20 cellular contexts compared by ENCODE assay signal in the genomic region with DNA sequence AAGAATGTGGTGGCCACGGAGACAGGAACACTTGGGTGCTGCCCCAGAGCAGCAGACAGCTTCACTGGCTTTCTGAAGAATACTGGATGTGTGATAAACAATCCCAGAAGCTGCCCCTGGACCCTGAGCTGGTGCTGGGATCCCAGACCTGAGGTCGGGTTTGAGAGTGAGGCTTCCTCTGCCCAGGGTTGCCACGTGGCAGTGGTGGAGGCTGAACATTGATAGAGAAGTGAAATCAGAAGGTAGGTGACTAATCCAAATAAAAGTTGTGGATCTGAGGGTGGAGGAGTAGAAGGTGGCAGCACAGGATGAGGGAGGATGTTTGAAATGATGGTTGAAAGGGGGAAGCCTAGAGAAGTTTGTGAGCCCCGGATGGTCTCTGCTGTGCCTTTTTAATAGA.
"Had no signal": no experiment of that assay in that cellular context is flagged by ENCODE, and none has a peak within 500 bp of the region (broad histone marks: within the 10 kb centered on the region; RNA-seq: fewer than 3 reads in every experiment).

No MANE protein-coding gene starts in this region.

- DNase-seq: activated B cell treated with CpG ODN at 0.5 μM for 24 hours; activated CD4-positive, alpha-beta T cell treated with anti-CD3 and anti-CD28 coated beads for 48 hours; activated CD8-positive, alpha-beta T cell treated with anti-CD3 and anti-CD28 coated beads for 36 hours; activated effector memory CD4-positive, alpha-beta T cell treated with anti-CD3 and anti-CD28 coated beads, Interleukin-2, amount 50 U/mL, for 16 hours; activated naive CD4-positive, alpha-beta T cell treated with anti-CD3 and anti-CD28 coated beads, Interleukin-2, amount 50 U/mL, for 16 hours; activated T-cell treated with anti-CD3 and anti-CD28 coated beads, Interleukin-2, amount 50 U/mL, for 24 hours; cerebellar nuclear complex; effector memory CD4-positive, alpha-beta T cell; esophagus squamous epithelium; nephron progenitor cell; nucleus accumbens; stimulated activated CD4-positive, alpha-beta T cell treated with anti-CD3 and anti-CD28 coated beads, Interleukin-12 subunit alpha, Interleukin-12 subunit beta, amount 100 ng/mL, for 4 hours; stimulated activated CD4-positive, alpha-beta T cell treated with anti-CD3 and anti-CD28 coated beads, Interleukin-1b, Interleukin-23, amount 100 ng/mL, for 48 hours; stimulated activated CD8-positive, alpha-beta memory T cell treated with anti-CD3 and anti-CD28 coated beads, Interleukin-4, amount 100 ng/mL, for 48 hours; stimulated activated naive CD4-positive, alpha-beta T cell treated with Interleukin-2 at 50 U/mL for 16 hours; transverse colon had no signal

- H3K27me3 ChIP-seq: breast epithelium, esophagus squamous epithelium, hepatocyte, transverse colon, vagina had no signal

- H3K27ac Mint-ChIP-seq: activated B cell treated with CpG ODN at 0.5 μM for 24 hours; activated CD8-positive, alpha-beta T cell treated with anti-CD3 and anti-CD28 coated beads for 36 hours; activated T-cell treated with anti-CD3 and anti-CD28 coated beads, Interleukin-2, amount 50 U/mL, for 24 hours; nephron progenitor cell; T-helper 2 cell treated with Interferon-gamma antibody and Interleukin-4, amounts not matched to agents 5 μg/mL and 100 μg/mL, for 36 hours had no signal

- H3K9me3 ChIP-seq: breast epithelium, esophagus squamous epithelium, transverse colon, vagina had no signal

- H3K36me3 ChIP-seq: breast epithelium, esophagus squamous epithelium, transverse colon, vagina had no signal

- H3K4me1 Mint-ChIP-seq: activated B cell treated with CpG ODN at 0.5 μM for 24 hours had no signal

- H2AFZ ChIP-seq: hepatocyte had no signal

- H3K4me2 ChIP-seq: hepatocyte had no signal

- H3K4me1 ChIP-seq: breast epithelium had no signal

- H3K4me3 ChIP-seq: breast epithelium, esophagus squamous epithelium, hepatocyte, transverse colon, vagina had no signal

- H3K27ac ChIP-seq: breast epithelium, esophagus squamous epithelium, hepatocyte, transverse colon, vagina had no signal

- H3K4me3 Mint-ChIP-seq: activated B cell treated with CpG ODN at 0.5 μM for 24 hours; activated CD8-positive, alpha-beta T cell treated with anti-CD3 and anti-CD28 coated beads for 36 hours; activated T-cell treated with anti-CD3 and anti-CD28 coated beads, Interleukin-2, amount 50 U/mL, for 24 hours; nephron progenitor cell; T-helper 2 cell treated with Interferon-gamma antibody and Interleukin-4, amounts not matched to agents 5 μg/mL and 100 μg/mL, for 36 hours had no signal

- H3K9me3 Mint-ChIP-seq: activated B cell treated with CpG ODN at 0.5 μM for 24 hours; activated CD8-positive, alpha-beta T cell treated with anti-CD3 and anti-CD28 coated beads for 36 hours; activated T-cell treated with anti-CD3 and anti-CD28 coated beads, Interleukin-2, amount 50 U/mL, for 24 hours; nephron progenitor cell; T-helper 2 cell treated with Interferon-gamma antibody and Interleukin-4, amounts not matched to agents 5 μg/mL and 100 μg/mL, for 36 hours had no signal

- H3K27me3 Mint-ChIP-seq: activated B cell treated with CpG ODN at 0.5 μM for 24 hours had no signal
